Comparison of ENCODE assay signal across 22 cellular contexts in genomic region chr1:224580006-224580405, GRCh38.
"Had no signal": no experiment of that assay in that cellular context is flagged by ENCODE, and none has a peak within 500 bp of the region (broad histone marks: within the 10 kb centered on the region; RNA-seq: fewer than 3 reads in every experiment).

No MANE protein-coding gene starts in this region.

- H3K4me3 ChIP-seq: dorsolateral prefrontal cortex, esophagus squamous epithelium, lung, pancreas, right lobe of liver, thoracic aorta, tibial nerve, upper lobe of left lung had no signal

- H3K9me3 ChIP-seq: pancreas, right lobe of liver, thoracic aorta, upper lobe of left lung had no signal

- H3K4me1 ChIP-seq: esophagus squamous epithelium, right lobe of liver, tibial nerve, upper lobe of left lung had no signal

- DNase-seq: dorsolateral prefrontal cortex; effector CD4-positive, alpha-beta T cell; endodermal cell; esophagus squamous epithelium; head of caudate nucleus; kidney; naive thymus-derived CD8-positive, alpha-beta T cell; nephron progenitor cell; occipital lobe; pancreas; right lobe of liver; small intestine; stimulated activated CD4-positive, alpha-beta T cell treated with anti-CD3 and anti-CD28 coated beads, Interleukin-15, amount 100 ng/mL, for 24 hours; stimulated activated CD4-positive, alpha-beta T cell treated with anti-CD3 and anti-CD28 coated beads, Interleukin-2, amount 100 ng/mL, for 48 hours; stimulated activated naive B cell treated with anti-CD40 and anti-IgM and Interleukin-4, amounts not matched to agents 10 μg/mL and 1 μg/mL and 100 μg/mL, for 72 hours; upper lobe of left lung had no signal

- H3K27ac ChIP-seq: dorsolateral prefrontal cortex, esophagus squamous epithelium, pancreas, right lobe of liver, thoracic aorta, tibial nerve, upper lobe of left lung had no signal

- ATAC-seq: left lobe of liver; naive thymus-derived CD8-positive, alpha-beta T cell; pancreas; right lobe of liver; stimulated activated naive B cell treated with anti-CD40 and anti-IgM and Interleukin-4, amounts not matched to agents 10 μg/mL and 1 μg/mL and 100 μg/mL, for 72 hours had no signal

- H3K27me3 ChIP-seq: dorsolateral prefrontal cortex, esophagus squamous epithelium, pancreas, right lobe of liver, tibial nerve, upper lobe of left lung had no signal

- H3K4me1 Mint-ChIP-seq: memory B cell; naive thymus-derived CD8-positive, alpha-beta T cell; stimulated activated naive B cell treated with anti-CD40 and anti-IgM and Interleukin-4, amounts not matched to agents 10 μg/mL and 1 μg/mL and 100 μg/mL, for 72 hours had no signal

- H3K36me3 ChIP-seq: esophagus squamous epithelium, pancreas, right lobe of liver, thoracic aorta, upper lobe of left lung had no signal

- H3K27ac Mint-ChIP-seq: endodermal cell; memory B cell; naive thymus-derived CD8-positive, alpha-beta T cell; stimulated activated naive B cell treated with anti-CD40 and anti-IgM and Interleukin-4, amounts not matched to agents 10 μg/mL and 1 μg/mL and 100 μg/mL, for 72 hours; stimulated activated naive CD8-positive, alpha-beta T cell treated with anti-CD3 and anti-CD28 coated beads, Interleukin-15, Interleukin-2, amounts not matched to agents 100 ng/mL and 50 ng/mL, for 24 hours had no signal

- H3K4me3 Mint-ChIP-seq: endodermal cell; memory B cell; naive thymus-derived CD8-positive, alpha-beta T cell; nephron progenitor cell; stimulated activated naive B cell treated with anti-CD40 and anti-IgM and Interleukin-4, amounts not matched to agents 10 μg/mL and 1 μg/mL and 100 μg/mL, for 72 hours; stimulated activated naive CD8-positive, alpha-beta T cell treated with anti-CD3 and anti-CD28 coated beads, Interleukin-15, Interleukin-2, amounts not matched to agents 100 ng/mL and 50 ng/mL, for 24 hours had no signal
